In the genomic region with DNA sequence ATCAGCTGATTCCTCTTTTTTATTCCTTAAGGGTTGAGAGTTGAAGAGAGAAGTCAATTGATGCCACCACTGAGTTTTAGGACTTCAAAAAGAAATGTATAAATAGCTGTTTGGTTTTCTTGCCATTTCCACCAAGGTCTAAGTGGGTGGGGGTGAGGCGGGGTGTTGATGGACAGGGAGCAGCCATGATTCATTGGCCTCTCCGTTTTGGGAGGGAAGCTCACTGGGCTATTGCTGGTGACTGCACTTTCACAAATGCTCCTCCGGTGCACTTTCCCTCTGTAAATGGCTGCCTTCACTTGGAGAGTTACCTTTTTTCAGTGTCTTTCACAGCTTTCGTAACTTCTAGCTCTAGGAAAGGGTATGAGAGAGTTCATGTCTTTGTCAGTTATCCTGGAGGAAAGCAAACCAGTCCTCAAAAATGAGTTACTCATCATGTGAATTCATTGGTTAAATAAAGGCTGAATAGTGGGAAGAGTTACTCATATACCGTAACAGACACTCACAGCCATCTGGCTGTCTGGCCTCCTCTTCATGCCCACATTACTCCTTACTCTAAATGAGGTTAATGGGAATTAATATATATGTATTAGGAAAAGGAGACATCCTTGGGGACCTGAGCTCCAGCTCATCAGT, we compare ENCODE assay signal across 17 cellular contexts. TPM values are rescaled to one million over a fixed set of nuclear protein-coding genes. Genes with fewer than 3 reads are reported as not detected.
DNase-seq lines count a peak whose midpoint lies in the region; TF ChIP-seq lines count a peak whose summit lies in the region.
"Had no signal": no experiment of that assay in that cellular context is flagged by ENCODE, and none has a peak within 500 bp of the region (broad histone marks: within the 10 kb centered on the region; RNA-seq: fewer than 3 reads in every experiment).

No MANE protein-coding gene starts in this region.

- no TSS peak for BruUV-seq in Calu3 (replicated peaks; lab: Mats Ljungman, UMichigan)

- no peak overlapping the region for H3K27ac Mint-ChIP-seq in Calu3 (ENCODE audit: unreplicated experiment)
- H3K27ac Mint-ChIP-seq in activated CD4-positive, alpha-beta memory T cell treated with anti-CD3 and anti-CD28 coated beads for 36 hours = no peak overlapping the region
- H3K27ac Mint-ChIP-seq: activated naive CD4-positive, alpha-beta T cell treated with anti-CD3 and anti-CD28 coated beads for 36 hours; naive thymus-derived CD4-positive, alpha-beta T cell; T-helper 17 cell had no signal

- DNase-seq in EH (ENCODE audit: low read depth) (peak; percentile 82), RKO (ENCODE audit: low spot score) (peak; percentile 19), epithelial cell of prostate (ENCODE audit: low read depth, low spot score) (peak; percentile 78), renal cortical epithelial cell (ENCODE audit: low read depth) (peak; percentile 35), Calu3 (no peak), DMS53 treated with DMSO at 0.1 percent for 48 hours (lab: John Stamatoyannopoulos, UW; ENCODE audit: unreplicated experiment) (no peak)
- no peak for DNase-seq in activated CD4-positive, alpha-beta memory T cell treated with anti-CD3 and anti-CD28 coated beads for 36 hours
- DNase-seq: activated CD4-positive, CD25-positive, alpha-beta regulatory T cell treated with anti-CD3 and anti-CD28 coated beads, Interleukin-2, amount 50 U/mL, for 72 hours; activated CD8-positive, alpha-beta memory T cell treated with anti-CD3 and anti-CD28 coated beads, Interleukin-2, amount 50 U/mL, for 4 hours; activated naive CD4-positive, alpha-beta T cell treated with anti-CD3 and anti-CD28 coated beads for 36 hours; caudate nucleus; naive thymus-derived CD4-positive, alpha-beta T cell; NCI-H1694; NCI-H524 treated with DMSO at 0.1 percent for 48 hours; T-helper 17 cell had no signal

- no peaks in the 10 kb centered on the region for H3K9me3 Mint-ChIP-seq in Calu3 (ENCODE audit: low read depth, unreplicated experiment)
- H3K9me3 Mint-ChIP-seq in activated CD4-positive, alpha-beta memory T cell treated with anti-CD3 and anti-CD28 coated beads for 36 hours = no peaks in the 10 kb centered on the region

- H3K27me3 Mint-ChIP-seq in Calu3 (ENCODE audit: unreplicated experiment) = no peaks in the 10 kb centered on the region
- H3K27me3 Mint-ChIP-seq in activated CD4-positive, alpha-beta memory T cell treated with anti-CD3 and anti-CD28 coated beads for 36 hours = no peaks in the 10 kb centered on the region
- H3K27me3 Mint-ChIP-seq: T-helper 17 cell had no signal

- POLR2A ChIA-PET in activated CD4-positive, alpha-beta memory T cell treated with anti-CD3 and anti-CD28 coated beads for 36 hours (lab: Charles Lee) = no interaction called here

- no peak overlapping the region for H3K4me3 Mint-ChIP-seq in Calu3 (ENCODE audit: low read depth, unreplicated experiment)
- no peak overlapping the region for H3K4me3 Mint-ChIP-seq in activated CD4-positive, alpha-beta memory T cell treated with anti-CD3 and anti-CD28 coated beads for 36 hours
- H3K4me3 Mint-ChIP-seq: activated naive CD4-positive, alpha-beta T cell treated with anti-CD3 and anti-CD28 coated beads for 36 hours; naive thymus-derived CD4-positive, alpha-beta T cell; T-helper 17 cell had no signal

- peak overlapping the region; percentile 73 for H3K27ac ChIP-seq in epithelial cell of prostate
- H3K27ac ChIP-seq: suprapubic skin had no signal

- H3K4me1 Mint-ChIP-seq in Calu3 (ENCODE audit: low read depth, unreplicated experiment) = peaks cover 69% of the 10 kb centered on the region
- H3K4me1 Mint-ChIP-seq in activated CD4-positive, alpha-beta memory T cell treated with anti-CD3 and anti-CD28 coated beads for 36 hours (ENCODE audit: low read depth) = no peaks in the 10 kb centered on the region
- H3K4me1 Mint-ChIP-seq: naive thymus-derived CD4-positive, alpha-beta T cell; T-helper 17 cell had no signal

- H3K36me3 Mint-ChIP-seq in Calu3 (ENCODE audit: insufficient read depth, unreplicated experiment) = peaks cover 8% of the 10 kb centered on the region
- H3K36me3 Mint-ChIP-seq in activated CD4-positive, alpha-beta memory T cell treated with anti-CD3 and anti-CD28 coated beads for 36 hours = no peaks in the 10 kb centered on the region
- H3K36me3 Mint-ChIP-seq: naive thymus-derived CD4-positive, alpha-beta T cell had no signal

- intact Hi-C loops in Calu3 (cut with micrococcal nuclease; ENCODE audit: unreplicated experiment) = loop anchor here (10.0 kb wide), 1 partner anchor 250 kb away; no protein-coding TSS in a partner anchor
- intact Hi-C loops in activated CD4-positive, alpha-beta memory T cell treated with anti-CD3 and anti-CD28 coated beads for 36 hours (cut with micrococcal nuclease) = no loop called here

- no peak for TF ChIP-seq CTCF in Calu3 (IDR thresholded peaks at IDR 0.05; ENCODE audit: unreplicated experiment)

- CTCF ChIA-PET in Calu3 (lab: Charles Lee) = interaction anchor here (0.8 kb wide), 1 partner anchor 31 kb away, joined by 3 read pairs; no protein-coding TSS in a partner anchor
- CTCF ChIA-PET in activated CD4-positive, alpha-beta memory T cell treated with anti-CD3 and anti-CD28 coated beads for 36 hours (lab: Charles Lee) = no interaction called here

RNA-seq across cellular contexts. Expression of gene CTAGE1, which starts 17.4 kb away (rescaled TPM):
- total RNA-seq in renal cortical epithelial cell (under 0.01 TPM in 1 of 2 replicates, not detected in the other), Calu3 (2022) (not detected in 2 replicates)
- not detected for total RNA-seq in activated CD4-positive, alpha-beta memory T cell treated with anti-CD3 and anti-CD28 coated beads for 36 hours
- total RNA-seq: activated naive CD4-positive, alpha-beta T cell treated with anti-CD3 and anti-CD28 coated beads for 36 hours; liver; naive thymus-derived CD4-positive, alpha-beta T cell; suprapubic skin; T-helper 17 cell had no signal

Comparison
In these comparisons a context has a peak if more than half of its experiments do, and no peak if none do; other contexts are left out.
1. DNase-seq: peak in EH (single experiment), RKO (single experiment), epithelial cell of prostate (single experiment) and renal cortical epithelial cell (single experiment); none in Calu3 (single experiment), activated CD4-positive, alpha-beta memory T cell treated with anti-CD3 and anti-CD28 coated beads for 36 hours (single experiment) and DMS53 treated with DMSO at 0.1 percent for 48 hours (single experiment).